In genomic region chr9:120713257-120714087, GRCh38 we compare ENCODE assay signal across 8 cellular contexts. TPM values are rescaled to one million over a fixed set of nuclear protein-coding genes. Genes with fewer than 3 reads are reported as not detected.
DNase-seq lines count a peak whose midpoint lies in the region; ATAC-seq and TF ChIP-seq lines count a peak whose summit lies in the region.

No MANE protein-coding gene starts in this region.

- H3K9me3 Mint-ChIP-seq in T-helper 2 cell treated with Interferon-gamma antibody and Interleukin-4, amounts not matched to agents 5 μg/mL and 100 μg/mL, for 36 hours, result no peaks in the 10 kb centered on the region
- no peaks in the 10 kb centered on the region for H3K9me3 Mint-ChIP-seq in dendritic cell treated with granulocyte-macrophage colony-stimulating factor and Interleukin-4, amounts not matched to agents 40 ng/mL and 50 ng/mL, for 4 days

- peaks cover 10% of the 10 kb centered on the region for H3K36me3 Mint-ChIP-seq in T-helper 2 cell treated with Interferon-gamma antibody and Interleukin-4, amounts not matched to agents 5 μg/mL and 100 μg/mL, for 36 hours (ENCODE audit: low read depth)
- H3K36me3 Mint-ChIP-seq in dendritic cell treated with granulocyte-macrophage colony-stimulating factor and Interleukin-4, amounts not matched to agents 40 ng/mL and 50 ng/mL, for 4 days (ENCODE audit: low read depth), result peaks cover 25% of the 10 kb centered on the region

- peak overlapping the region; percentile 90 for H3K4me3 Mint-ChIP-seq in T-helper 2 cell treated with Interferon-gamma antibody and Interleukin-4, amounts not matched to agents 5 μg/mL and 100 μg/mL, for 36 hours
- H3K4me3 Mint-ChIP-seq in dendritic cell treated with granulocyte-macrophage colony-stimulating factor and Interleukin-4, amounts not matched to agents 40 ng/mL and 50 ng/mL, for 4 days, result peak overlapping the region; percentile 99

- H3K27ac ChIP-seq in mesodermal cell (ENCODE audit: low read depth, low read length, severe bottlenecking) (no peak overlapping the region), tibial nerve (peak overlapping the region; percentile 83 to 97 (median 88))

- intact Hi-C loops in dendritic cell treated with granulocyte-macrophage colony-stimulating factor and Interleukin-4, amounts not matched to agents 40 ng/mL and 50 ng/mL, for 4 days (cut with micrococcal nuclease), result loop anchor here (2.0 to 5.0 kb wide), 2 partner anchors 41 to 95 kb away; no protein-coding TSS in a partner anchor

- no peaks in the 10 kb centered on the region for H3K9me3 ChIP-seq in mesodermal cell (ENCODE audit: control insufficient read depth, low read length)
- H3K9me3 ChIP-seq in tibial nerve, result no peaks in the 10 kb centered on the region

- no peaks in the 10 kb centered on the region for H3K27me3 ChIP-seq in tibial nerve

- no peaks in the 10 kb centered on the region for H3K27me3 Mint-ChIP-seq in T-helper 2 cell treated with Interferon-gamma antibody and Interleukin-4, amounts not matched to agents 5 μg/mL and 100 μg/mL, for 36 hours (ENCODE audit: low read depth)
- H3K27me3 Mint-ChIP-seq in dendritic cell treated with granulocyte-macrophage colony-stimulating factor and Interleukin-4, amounts not matched to agents 40 ng/mL and 50 ng/mL, for 4 days, result no peaks in the 10 kb centered on the region

- TF ChIP-seq CTCF in tibial nerve (IDR thresholded peaks at IDR 0.05), result peak in 2 of 5 experiments; percentile 48 to 57

- no peak for TF ChIP-seq POLR2A in tibial nerve (IDR thresholded peaks at IDR 0.05)

- H3K27ac Mint-ChIP-seq in T-helper 2 cell treated with Interferon-gamma antibody and Interleukin-4, amounts not matched to agents 5 μg/mL and 100 μg/mL, for 36 hours, result peak overlapping the region; percentile 72
- H3K27ac Mint-ChIP-seq in dendritic cell treated with granulocyte-macrophage colony-stimulating factor and Interleukin-4, amounts not matched to agents 40 ng/mL and 50 ng/mL, for 4 days, result peak overlapping the region; percentile 98

- ATAC-seq in GM21786 (IDR thresholded peaks at IDR 0.05; ENCODE audit: unreplicated experiment), result no peak

- peak overlapping the region; percentile 54 for H3K4me3 ChIP-seq in mesodermal cell (ENCODE audit: extremely low read depth, insufficient read depth, low read length, poor library complexity, severe bottlenecking)
- H3K4me3 ChIP-seq in tibial nerve, result peak overlapping the region; percentile 73 to 97 (median 78)

- DNase-seq in T-helper 2 cell treated with Interferon-gamma antibody and Interleukin-4, amounts not matched to agents 5 μg/mL and 100 μg/mL, for 36 hours (ENCODE audit: low spot score), result no peak
- DNase-seq in T-helper 2 cell (no peak), T-helper 9 cell (peak; percentile 14), tibial nerve (ENCODE audit: low spot score in 2 of 2) (no peak), mesenteric fat pad (ENCODE audit: low spot score) (no peak)

- 2 to 5% methylated on average over 33 to 46 of the region's 50 CpGs for WGBS in mesodermal cell (ENCODE audit: insufficient coverage in 2 of 2), 2 experiments
- 1 to 3% methylated on average over 45 to 50 of the region's 50 CpGs for WGBS in tibial nerve, 2 donors

- no peak for TF ChIP-seq EP300 in tibial nerve (IDR thresholded peaks at IDR 0.05)

- H3K36me3 ChIP-seq in mesodermal cell (ENCODE audit: control insufficient read depth, insufficient read depth, low read length), result no peaks in the 10 kb centered on the region
- no peaks in the 10 kb centered on the region for H3K36me3 ChIP-seq in tibial nerve

- H3K4me1 Mint-ChIP-seq in T-helper 2 cell treated with Interferon-gamma antibody and Interleukin-4, amounts not matched to agents 5 μg/mL and 100 μg/mL, for 36 hours (ENCODE audit: low read depth), result peaks cover 40% of the 10 kb centered on the region
- H3K4me1 Mint-ChIP-seq in dendritic cell treated with granulocyte-macrophage colony-stimulating factor and Interleukin-4, amounts not matched to agents 40 ng/mL and 50 ng/mL, for 4 days (ENCODE audit: low read depth), result peaks cover 44% of the 10 kb centered on the region

- H3K4me1 ChIP-seq in mesodermal cell (ENCODE audit: control insufficient read depth, insufficient read depth, low read length, poor library complexity, severe bottlenecking), result peaks cover 7% of the 10 kb centered on the region
- peaks cover 0 to 55% (median 24%) of the 10 kb centered on the region in 4 donors for H3K4me1 ChIP-seq in tibial nerve

RNA-seq across cellular contexts. Expression of gene MEGF9, which starts 0.8 kb away (rescaled TPM):
- polyA plus RNA-seq in mesodermal cell (2013, experiment 1 of 2), result 4.2 TPM
- 3.4 TPM for polyA plus RNA-seq in mesodermal cell (2013, experiment 2 of 2)
- total RNA-seq in tibial nerve (100 to 1,000 TPM in 1 of 4 donors, 10 to 100 TPM in 3; 62.1 to 113 (median 91.8) TPM), mesenteric fat pad (24.5 TPM)
